ENCODE assay signal across 1 cellular context in the genomic region with DNA sequence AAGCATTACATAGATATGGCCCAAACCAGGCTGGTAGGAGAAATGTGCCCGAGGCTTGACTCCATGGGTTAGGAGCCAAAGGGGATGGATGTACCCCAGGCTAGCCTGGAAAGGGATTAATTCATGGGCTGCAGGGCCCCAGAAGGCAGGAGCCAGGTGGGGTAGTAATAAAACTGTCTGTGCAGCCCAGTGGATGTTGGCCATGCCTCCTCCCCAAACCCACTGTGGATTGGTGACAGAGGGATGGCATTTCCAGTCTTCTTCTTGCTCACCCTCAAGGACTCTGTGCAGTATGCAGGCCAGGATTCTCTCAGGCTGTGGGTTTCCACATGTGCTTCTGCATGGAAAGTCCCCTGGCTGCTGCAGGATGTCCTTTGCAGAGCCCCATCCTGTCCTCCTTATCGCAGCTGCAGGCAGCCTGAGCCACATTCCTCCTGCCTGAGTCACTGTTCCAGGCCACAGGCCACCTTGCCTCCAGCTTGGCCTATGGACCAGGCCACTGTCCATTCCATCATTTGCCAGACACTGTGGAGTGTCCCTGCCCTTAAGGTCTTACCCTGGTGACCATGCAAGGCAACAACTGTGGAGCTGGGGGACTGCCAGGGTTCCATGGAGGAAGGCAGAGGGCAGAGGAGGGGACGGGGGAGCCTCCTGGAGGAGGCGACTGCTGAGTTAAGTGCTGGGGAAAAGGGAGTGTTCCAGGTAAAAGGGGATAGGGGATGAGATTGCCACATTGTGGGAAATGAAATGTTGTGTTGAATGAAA.
TF ChIP-seq lines count a peak whose summit lies in the region.

No MANE protein-coding gene starts in this region.

TF ChIP-seq in K562, 482 proteins besides CTCF, POLR2A, EP300 and RAD21 (continued from another document and continues in another):
- TF ChIP-seq, protein P1, sequence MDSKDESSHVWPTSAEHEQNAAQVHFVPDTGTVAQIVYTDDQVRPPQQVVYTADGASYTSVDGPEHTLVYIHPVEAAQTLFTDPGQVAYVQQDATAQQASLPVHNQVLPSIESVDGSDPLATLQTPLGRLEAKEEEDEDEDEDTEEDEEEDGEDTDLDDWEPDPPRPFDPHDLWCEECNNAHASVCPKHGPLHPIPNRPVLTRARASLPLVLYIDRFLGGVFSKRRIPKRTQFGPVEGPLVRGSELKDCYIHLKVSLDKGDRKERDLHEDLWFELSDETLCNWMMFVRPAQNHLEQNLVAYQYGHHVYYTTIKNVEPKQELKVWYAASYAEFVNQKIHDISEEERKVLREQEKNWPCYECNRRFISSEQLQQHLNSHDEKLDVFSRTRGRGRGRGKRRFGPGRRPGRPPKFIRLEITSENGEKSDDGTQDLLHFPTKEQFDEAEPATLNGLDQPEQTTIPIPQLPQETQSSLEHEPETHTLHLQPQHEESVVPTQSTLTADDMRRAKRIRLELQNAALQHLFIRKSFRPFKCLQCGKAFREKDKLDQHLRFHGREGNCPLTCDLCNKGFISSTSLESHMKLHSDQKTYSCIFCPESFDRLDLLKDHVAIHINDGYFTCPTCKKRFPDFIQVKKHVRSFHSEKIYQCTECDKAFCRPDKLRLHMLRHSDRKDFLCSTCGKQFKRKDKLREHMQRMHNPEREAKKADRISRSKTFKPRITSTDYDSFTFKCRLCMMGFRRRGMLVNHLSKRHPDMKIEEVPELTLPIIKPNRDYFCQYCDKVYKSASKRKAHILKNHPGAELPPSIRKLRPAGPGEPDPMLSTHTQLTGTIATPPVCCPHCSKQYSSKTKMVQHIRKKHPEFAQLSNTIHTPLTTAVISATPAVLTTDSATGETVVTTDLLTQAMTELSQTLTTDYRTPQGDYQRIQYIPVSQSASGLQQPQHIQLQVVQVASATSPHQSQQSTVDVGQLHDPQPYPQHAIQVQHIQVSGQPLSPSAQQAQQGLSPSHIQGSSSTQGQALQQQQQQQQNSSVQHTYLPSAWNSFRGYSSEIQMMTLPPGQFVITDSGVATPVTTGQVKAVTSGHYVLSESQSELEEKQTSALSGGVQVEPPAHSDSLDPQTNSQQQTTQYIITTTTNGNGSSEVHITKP (IDR thresholded peaks at IDR 0.05; ENCODE audit: partially characterized antibody), result peak; percentile 76
- TF ChIP-seq RREB1 (CRISPR knock-in tag; IDR thresholded peaks at IDR 0.05) (peak; percentile 99), HNRNPLL (IDR thresholded peaks at IDR 0.05; ENCODE audit: low read depth, low read length, poor library complexity, severe bottlenecking) (no peak), BRD4 (IDR thresholded peaks at IDR 0.05) (no peak), ZNF444 (CRISPR knock-in tag; IDR thresholded peaks at IDR 0.05) (no peak), HDAC2 (IDR thresholded peaks at IDR 0.05) (peak; percentile 96), KDM1A (IDR thresholded peaks at IDR 0.05) (peak; percentile 93 to 97), ZC3H11A (IDR thresholded peaks at IDR 0.05; ENCODE audit: low read depth, low read length) (no peak)
- TF ChIP-seq, protein P2, sequence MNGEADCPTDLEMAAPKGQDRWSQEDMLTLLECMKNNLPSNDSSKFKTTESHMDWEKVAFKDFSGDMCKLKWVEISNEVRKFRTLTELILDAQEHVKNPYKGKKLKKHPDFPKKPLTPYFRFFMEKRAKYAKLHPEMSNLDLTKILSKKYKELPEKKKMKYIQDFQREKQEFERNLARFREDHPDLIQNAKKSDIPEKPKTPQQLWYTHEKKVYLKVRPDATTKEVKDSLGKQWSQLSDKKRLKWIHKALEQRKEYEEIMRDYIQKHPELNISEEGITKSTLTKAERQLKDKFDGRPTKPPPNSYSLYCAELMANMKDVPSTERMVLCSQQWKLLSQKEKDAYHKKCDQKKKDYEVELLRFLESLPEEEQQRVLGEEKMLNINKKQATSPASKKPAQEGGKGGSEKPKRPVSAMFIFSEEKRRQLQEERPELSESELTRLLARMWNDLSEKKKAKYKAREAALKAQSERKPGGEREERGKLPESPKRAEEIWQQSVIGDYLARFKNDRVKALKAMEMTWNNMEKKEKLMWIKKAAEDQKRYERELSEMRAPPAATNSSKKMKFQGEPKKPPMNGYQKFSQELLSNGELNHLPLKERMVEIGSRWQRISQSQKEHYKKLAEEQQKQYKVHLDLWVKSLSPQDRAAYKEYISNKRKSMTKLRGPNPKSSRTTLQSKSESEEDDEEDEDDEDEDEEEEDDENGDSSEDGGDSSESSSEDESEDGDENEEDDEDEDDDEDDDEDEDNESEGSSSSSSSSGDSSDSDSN (IDR thresholded peaks at IDR 0.05; ENCODE audit: borderline replicate concordance in 1 of 2, low read depth in 2 of 2, low read length in 2 of 2), result peak in 1 of 2 experiments; percentile 92; a peak in 3 of 4 replicates
- TF ChIP-seq, protein P3, sequence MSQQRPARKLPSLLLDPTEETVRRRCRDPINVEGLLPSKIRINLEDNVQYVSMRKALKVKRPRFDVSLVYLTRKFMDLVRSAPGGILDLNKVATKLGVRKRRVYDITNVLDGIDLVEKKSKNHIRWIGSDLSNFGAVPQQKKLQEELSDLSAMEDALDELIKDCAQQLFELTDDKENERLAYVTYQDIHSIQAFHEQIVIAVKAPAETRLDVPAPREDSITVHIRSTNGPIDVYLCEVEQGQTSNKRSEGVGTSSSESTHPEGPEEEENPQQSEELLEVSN (IDR thresholded peaks at IDR 0.05; ENCODE audit: borderline replicate concordance in 1 of 2, extremely low read depth in 1 of 2, insufficient read depth in 1 of 2, insufficient read length in 1 of 2, low read depth in 1 of 2, low read length in 1 of 2, poor library complexity in 1 of 2, severe bottlenecking in 1 of 2), result peak in 1 of 2 experiments; percentile 42
- TF ChIP-seq, protein P4, sequence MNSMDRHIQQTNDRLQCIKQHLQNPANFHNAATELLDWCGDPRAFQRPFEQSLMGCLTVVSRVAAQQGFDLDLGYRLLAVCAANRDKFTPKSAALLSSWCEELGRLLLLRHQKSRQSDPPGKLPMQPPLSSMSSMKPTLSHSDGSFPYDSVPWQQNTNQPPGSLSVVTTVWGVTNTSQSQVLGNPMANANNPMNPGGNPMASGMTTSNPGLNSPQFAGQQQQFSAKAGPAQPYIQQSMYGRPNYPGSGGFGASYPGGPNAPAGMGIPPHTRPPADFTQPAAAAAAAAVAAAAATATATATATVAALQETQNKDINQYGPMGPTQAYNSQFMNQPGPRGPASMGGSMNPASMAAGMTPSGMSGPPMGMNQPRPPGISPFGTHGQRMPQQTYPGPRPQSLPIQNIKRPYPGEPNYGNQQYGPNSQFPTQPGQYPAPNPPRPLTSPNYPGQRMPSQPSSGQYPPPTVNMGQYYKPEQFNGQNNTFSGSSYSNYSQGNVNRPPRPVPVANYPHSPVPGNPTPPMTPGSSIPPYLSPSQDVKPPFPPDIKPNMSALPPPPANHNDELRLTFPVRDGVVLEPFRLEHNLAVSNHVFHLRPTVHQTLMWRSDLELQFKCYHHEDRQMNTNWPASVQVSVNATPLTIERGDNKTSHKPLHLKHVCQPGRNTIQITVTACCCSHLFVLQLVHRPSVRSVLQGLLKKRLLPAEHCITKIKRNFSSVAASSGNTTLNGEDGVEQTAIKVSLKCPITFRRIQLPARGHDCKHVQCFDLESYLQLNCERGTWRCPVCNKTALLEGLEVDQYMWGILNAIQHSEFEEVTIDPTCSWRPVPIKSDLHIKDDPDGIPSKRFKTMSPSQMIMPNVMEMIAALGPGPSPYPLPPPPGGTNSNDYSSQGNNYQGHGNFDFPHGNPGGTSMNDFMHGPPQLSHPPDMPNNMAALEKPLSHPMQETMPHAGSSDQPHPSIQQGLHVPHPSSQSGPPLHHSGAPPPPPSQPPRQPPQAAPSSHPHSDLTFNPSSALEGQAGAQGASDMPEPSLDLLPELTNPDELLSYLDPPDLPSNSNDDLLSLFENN (IDR thresholded peaks at IDR 0.05; ENCODE audit: low read depth in 2 of 2, low read length in 2 of 2), result peak in 1 of 2 experiments; percentile 82; a peak in 2 of 4 replicates
- TF ChIP-seq, protein P5, sequence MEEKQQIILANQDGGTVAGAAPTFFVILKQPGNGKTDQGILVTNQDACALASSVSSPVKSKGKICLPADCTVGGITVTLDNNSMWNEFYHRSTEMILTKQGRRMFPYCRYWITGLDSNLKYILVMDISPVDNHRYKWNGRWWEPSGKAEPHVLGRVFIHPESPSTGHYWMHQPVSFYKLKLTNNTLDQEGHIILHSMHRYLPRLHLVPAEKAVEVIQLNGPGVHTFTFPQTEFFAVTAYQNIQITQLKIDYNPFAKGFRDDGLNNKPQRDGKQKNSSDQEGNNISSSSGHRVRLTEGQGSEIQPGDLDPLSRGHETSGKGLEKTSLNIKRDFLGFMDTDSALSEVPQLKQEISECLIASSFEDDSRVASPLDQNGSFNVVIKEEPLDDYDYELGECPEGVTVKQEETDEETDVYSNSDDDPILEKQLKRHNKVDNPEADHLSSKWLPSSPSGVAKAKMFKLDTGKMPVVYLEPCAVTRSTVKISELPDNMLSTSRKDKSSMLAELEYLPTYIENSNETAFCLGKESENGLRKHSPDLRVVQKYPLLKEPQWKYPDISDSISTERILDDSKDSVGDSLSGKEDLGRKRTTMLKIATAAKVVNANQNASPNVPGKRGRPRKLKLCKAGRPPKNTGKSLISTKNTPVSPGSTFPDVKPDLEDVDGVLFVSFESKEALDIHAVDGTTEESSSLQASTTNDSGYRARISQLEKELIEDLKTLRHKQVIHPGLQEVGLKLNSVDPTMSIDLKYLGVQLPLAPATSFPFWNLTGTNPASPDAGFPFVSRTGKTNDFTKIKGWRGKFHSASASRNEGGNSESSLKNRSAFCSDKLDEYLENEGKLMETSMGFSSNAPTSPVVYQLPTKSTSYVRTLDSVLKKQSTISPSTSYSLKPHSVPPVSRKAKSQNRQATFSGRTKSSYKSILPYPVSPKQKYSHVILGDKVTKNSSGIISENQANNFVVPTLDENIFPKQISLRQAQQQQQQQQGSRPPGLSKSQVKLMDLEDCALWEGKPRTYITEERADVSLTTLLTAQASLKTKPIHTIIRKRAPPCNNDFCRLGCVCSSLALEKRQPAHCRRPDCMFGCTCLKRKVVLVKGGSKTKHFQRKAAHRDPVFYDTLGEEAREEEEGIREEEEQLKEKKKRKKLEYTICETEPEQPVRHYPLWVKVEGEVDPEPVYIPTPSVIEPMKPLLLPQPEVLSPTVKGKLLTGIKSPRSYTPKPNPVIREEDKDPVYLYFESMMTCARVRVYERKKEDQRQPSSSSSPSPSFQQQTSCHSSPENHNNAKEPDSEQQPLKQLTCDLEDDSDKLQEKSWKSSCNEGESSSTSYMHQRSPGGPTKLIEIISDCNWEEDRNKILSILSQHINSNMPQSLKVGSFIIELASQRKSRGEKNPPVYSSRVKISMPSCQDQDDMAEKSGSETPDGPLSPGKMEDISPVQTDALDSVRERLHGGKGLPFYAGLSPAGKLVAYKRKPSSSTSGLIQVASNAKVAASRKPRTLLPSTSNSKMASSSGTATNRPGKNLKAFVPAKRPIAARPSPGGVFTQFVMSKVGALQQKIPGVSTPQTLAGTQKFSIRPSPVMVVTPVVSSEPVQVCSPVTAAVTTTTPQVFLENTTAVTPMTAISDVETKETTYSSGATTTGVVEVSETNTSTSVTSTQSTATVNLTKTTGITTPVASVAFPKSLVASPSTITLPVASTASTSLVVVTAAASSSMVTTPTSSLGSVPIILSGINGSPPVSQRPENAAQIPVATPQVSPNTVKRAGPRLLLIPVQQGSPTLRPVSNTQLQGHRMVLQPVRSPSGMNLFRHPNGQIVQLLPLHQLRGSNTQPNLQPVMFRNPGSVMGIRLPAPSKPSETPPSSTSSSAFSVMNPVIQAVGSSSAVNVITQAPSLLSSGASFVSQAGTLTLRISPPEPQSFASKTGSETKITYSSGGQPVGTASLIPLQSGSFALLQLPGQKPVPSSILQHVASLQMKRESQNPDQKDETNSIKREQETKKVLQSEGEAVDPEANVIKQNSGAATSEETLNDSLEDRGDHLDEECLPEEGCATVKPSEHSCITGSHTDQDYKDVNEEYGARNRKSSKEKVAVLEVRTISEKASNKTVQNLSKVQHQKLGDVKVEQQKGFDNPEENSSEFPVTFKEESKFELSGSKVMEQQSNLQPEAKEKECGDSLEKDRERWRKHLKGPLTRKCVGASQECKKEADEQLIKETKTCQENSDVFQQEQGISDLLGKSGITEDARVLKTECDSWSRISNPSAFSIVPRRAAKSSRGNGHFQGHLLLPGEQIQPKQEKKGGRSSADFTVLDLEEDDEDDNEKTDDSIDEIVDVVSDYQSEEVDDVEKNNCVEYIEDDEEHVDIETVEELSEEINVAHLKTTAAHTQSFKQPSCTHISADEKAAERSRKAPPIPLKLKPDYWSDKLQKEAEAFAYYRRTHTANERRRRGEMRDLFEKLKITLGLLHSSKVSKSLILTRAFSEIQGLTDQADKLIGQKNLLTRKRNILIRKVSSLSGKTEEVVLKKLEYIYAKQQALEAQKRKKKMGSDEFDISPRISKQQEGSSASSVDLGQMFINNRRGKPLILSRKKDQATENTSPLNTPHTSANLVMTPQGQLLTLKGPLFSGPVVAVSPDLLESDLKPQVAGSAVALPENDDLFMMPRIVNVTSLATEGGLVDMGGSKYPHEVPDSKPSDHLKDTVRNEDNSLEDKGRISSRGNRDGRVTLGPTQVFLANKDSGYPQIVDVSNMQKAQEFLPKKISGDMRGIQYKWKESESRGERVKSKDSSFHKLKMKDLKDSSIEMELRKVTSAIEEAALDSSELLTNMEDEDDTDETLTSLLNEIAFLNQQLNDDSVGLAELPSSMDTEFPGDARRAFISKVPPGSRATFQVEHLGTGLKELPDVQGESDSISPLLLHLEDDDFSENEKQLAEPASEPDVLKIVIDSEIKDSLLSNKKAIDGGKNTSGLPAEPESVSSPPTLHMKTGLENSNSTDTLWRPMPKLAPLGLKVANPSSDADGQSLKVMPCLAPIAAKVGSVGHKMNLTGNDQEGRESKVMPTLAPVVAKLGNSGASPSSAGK (IDR thresholded peaks at IDR 0.05), result no peak
